15 cellular contexts compared by ENCODE assay signal in the genomic region with DNA sequence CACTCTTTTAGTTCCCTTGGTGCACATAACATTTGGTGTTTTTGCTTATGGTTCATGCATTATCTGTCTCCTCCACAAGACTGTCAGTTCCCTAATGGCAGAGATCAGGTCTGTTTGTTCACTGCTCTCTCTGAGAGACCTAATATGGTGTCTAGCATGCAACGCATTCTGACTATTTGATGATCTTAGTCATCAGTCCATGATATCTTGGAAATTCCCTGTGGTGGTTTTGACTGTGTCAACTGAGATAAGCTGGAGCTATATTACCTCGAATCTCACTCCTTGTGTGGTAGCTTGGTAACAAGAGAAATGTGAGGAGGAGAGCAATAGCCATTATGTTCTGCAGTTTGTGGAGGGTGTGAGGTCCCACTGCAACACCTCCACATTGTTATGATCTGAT.
DNase-seq lines count a peak whose midpoint lies in the region; ATAC-seq, FAIRE-seq and TF ChIP-seq lines count a peak whose summit lies in the region.
"Had no signal": no experiment of that assay in that cellular context is flagged by ENCODE, and none has a peak within 500 bp of the region (broad histone marks: within the 10 kb centered on the region; RNA-seq: fewer than 3 reads in every experiment).

No MANE protein-coding gene starts in this region.

- TF ChIP-seq POLR2A in K562 (conservative IDR thresholded peaks at IDR 0.05): no peak

- H2AFZ ChIP-seq in K562 (ENCODE audit: low read depth, low read length): no peak overlapping the region

- no peaks in the 10 kb centered on the region for H3K27me3 Mint-ChIP-seq in activated CD4-positive, alpha-beta memory T cell treated with anti-CD3 and anti-CD28 coated beads for 36 hours

- H3K9me3 Mint-ChIP-seq in activated CD4-positive, alpha-beta memory T cell treated with anti-CD3 and anti-CD28 coated beads for 36 hours: no peaks in the 10 kb centered on the region
- H3K9me3 Mint-ChIP-seq: stimulated activated memory B cell treated with anti-CD40 and anti-IgM and Interleukin-4, amounts not matched to agents 10 μg/mL and 1 μg/mL and 100 μg/mL, for 72 hours had no signal

- no peaks in the 10 kb centered on the region for H3K9me3 ChIP-seq in K562 (replicated peaks; ENCODE audit: control insufficient read depth, insufficient read depth, low read depth, low read length)
- H3K9me3 ChIP-seq: vagina had no signal

- CTCF ChIA-PET in K562 (lab: Yijun Ruan, JAX; ENCODE audit: low intra/inter-chr PET ratio): no interaction called here
- CTCF ChIA-PET in activated CD4-positive, alpha-beta memory T cell treated with anti-CD3 and anti-CD28 coated beads for 36 hours (lab: Charles Lee): no interaction called here

- intact Hi-C loops in K562 (cut with micrococcal nuclease): no loop called here
- intact Hi-C loops in activated CD4-positive, alpha-beta memory T cell treated with anti-CD3 and anti-CD28 coated beads for 36 hours (cut with micrococcal nuclease): no loop called here

- no peak for TF ChIP-seq CTCF in K562 (IDR thresholded peaks at IDR 0.05 in 2 of 3, conservative IDR thresholded peaks at IDR 0.05 in 1 of 3; ENCODE audit: insufficient read depth in 2 of 3, low read depth in 1 of 3, low read length in 3 of 3)

- DNase-seq in DMS53 treated with DMSO at 0.1 percent for 48 hours (lab: John Stamatoyannopoulos, UW; ENCODE audit: unreplicated experiment): peak; percentile 2
- peak in 2 of 4 experiments; percentile 19 for DNase-seq in K562 (ENCODE audit: extremely low read depth in 1 of 4, low spot score in 3 of 4)
- no peak for DNase-seq in hippocampal formation (lab: John Stamatoyannopoulos, UW)
- DNase-seq in activated CD4-positive, alpha-beta memory T cell treated with anti-CD3 and anti-CD28 coated beads for 36 hours: no peak
- DNase-seq: activated CD4-positive, CD25-positive, alpha-beta regulatory T cell treated with anti-CD3 and anti-CD28 coated beads, Interleukin-2, amount 50 U/mL, for 72 hours; DMS 273 treated with DMSO at 0.1 percent for 48 hours; NCI-H2107; stimulated activated CD4-positive, alpha-beta T cell treated with anti-CD3 and anti-CD28 coated beads, Interleukin-2, amount 100 ng/mL, for 48 hours; SW 1271 had no signal

- POLR2A ChIA-PET in K562 (lab: Yijun Ruan, JAX): no interaction called here
- POLR2A ChIA-PET in activated CD4-positive, alpha-beta memory T cell treated with anti-CD3 and anti-CD28 coated beads for 36 hours (lab: Charles Lee): no interaction called here

- H3K36me3 Mint-ChIP-seq in activated CD4-positive, alpha-beta memory T cell treated with anti-CD3 and anti-CD28 coated beads for 36 hours: no peaks in the 10 kb centered on the region
- H3K36me3 Mint-ChIP-seq: stimulated activated memory B cell treated with anti-CD40 and anti-IgM and Interleukin-4, amounts not matched to agents 10 μg/mL and 1 μg/mL and 100 μg/mL, for 72 hours had no signal

- no peak overlapping the region for H3K4me3 ChIP-seq in K562
- H3K4me3 ChIP-seq: vagina had no signal

- no peak for FAIRE-seq in K562 (lab: Jason Lieb, UNC)

- no peaks in the 10 kb centered on the region for H3K36me3 ChIP-seq in K562 (ENCODE audit: control insufficient read depth, insufficient read depth, low read length)
- H3K36me3 ChIP-seq: vagina had no signal

- TF ChIP-seq RAD21 in K562 (CRISPR knock-in tag; conservative IDR thresholded peaks at IDR 0.05 in 1 of 2, IDR thresholded peaks at IDR 0.05 in 1 of 2): no peak

- H3K79me2 ChIP-seq in K562 (ENCODE audit: control insufficient read depth, insufficient read depth, low read length): no peaks in the 10 kb centered on the region

- in situ Hi-C loops in K562 (cut with MboI): no loop called here

- H3K27ac ChIP-seq in K562 (ENCODE audit: extremely low read depth, low read depth, low read length): peak overlapping the region; percentile 15; the same call in 2 of the 3 replicates
- H3K27ac ChIP-seq: vagina had no signal

- ATAC-seq in GM21423 (IDR thresholded peaks at IDR 0.05; ENCODE audit: unreplicated experiment): peak; percentile 46
- peak; percentile 71 for ATAC-seq in HG03432 (IDR thresholded peaks at IDR 0.05; ENCODE audit: unreplicated experiment)
- ATAC-seq in K562: peak; percentile 75
- no peak for ATAC-seq in GM21737 (IDR thresholded peaks at IDR 0.05; ENCODE audit: unreplicated experiment)
- no peak for ATAC-seq in HG03108 (IDR thresholded peaks at IDR 0.05; ENCODE audit: unreplicated experiment)

- H3K4me1 Mint-ChIP-seq in activated CD4-positive, alpha-beta memory T cell treated with anti-CD3 and anti-CD28 coated beads for 36 hours (ENCODE audit: low read depth): no peaks in the 10 kb centered on the region
- H3K4me1 Mint-ChIP-seq: stimulated activated memory B cell treated with anti-CD40 and anti-IgM and Interleukin-4, amounts not matched to agents 10 μg/mL and 1 μg/mL and 100 μg/mL, for 72 hours had no signal

- H3K27ac Mint-ChIP-seq in activated CD4-positive, alpha-beta memory T cell treated with anti-CD3 and anti-CD28 coated beads for 36 hours: no peak overlapping the region
- H3K27ac Mint-ChIP-seq: stimulated activated memory B cell treated with anti-CD40 and anti-IgM and Interleukin-4, amounts not matched to agents 10 μg/mL and 1 μg/mL and 100 μg/mL, for 72 hours had no signal

- no peak overlapping the region for H3K4me3 Mint-ChIP-seq in activated CD4-positive, alpha-beta memory T cell treated with anti-CD3 and anti-CD28 coated beads for 36 hours
- H3K4me3 Mint-ChIP-seq: stimulated activated memory B cell treated with anti-CD40 and anti-IgM and Interleukin-4, amounts not matched to agents 10 μg/mL and 1 μg/mL and 100 μg/mL, for 72 hours had no signal

- H3K4me2 ChIP-seq in K562 (ENCODE audit: insufficient read depth, low read length): peak overlapping the region; percentile 10; the same call in 1 of the 2 replicates

- no peaks in the 10 kb centered on the region for H3K9me1 ChIP-seq in K562 (ENCODE audit: control insufficient read depth, insufficient read depth, low read length)

- H3K27me3 ChIP-seq in K562 (ENCODE audit: control insufficient read depth in 2 of 2, insufficient read depth in 2 of 2, low read length in 2 of 2): no peaks in the 10 kb centered on the region
- H3K27me3 ChIP-seq: vagina had no signal

- no TSS peak for BruUV-seq in K562 (replicated peaks; lab: Mats Ljungman, UMichigan)

- TF ChIP-seq EP300 in K562 (IDR thresholded peaks at IDR 0.05; ENCODE audit: low read length): no peak

- no peaks in the 10 kb centered on the region for H3K4me1 ChIP-seq in K562 (replicated peaks in 1 of 2; ENCODE audit: control insufficient read depth in 2 of 2, insufficient read depth in 2 of 2, low read length in 2 of 2)
- H3K4me1 ChIP-seq: vagina had no signal

- WGBS in K562 (ENCODE audit: insufficient coverage, low coverage, missing lambda C conversion rate): 0% methylated on average over 1 of the region's 2 CpGs

- H3K9ac ChIP-seq in K562 (ENCODE audit: insufficient read depth in 1 of 2, low read depth in 2 of 2, low read length in 2 of 2): no peak overlapping the region

- no peaks in the 10 kb centered on the region for H4K20me1 ChIP-seq in K562 (replicated peaks; ENCODE audit: control insufficient read depth, insufficient read depth, low read length)

TF ChIP-seq in K562, 482 proteins besides CTCF, POLR2A, EP300 and RAD21 (continues in another document):
- TF ChIP-seq MCM2 (IDR thresholded peaks at IDR 0.05; ENCODE audit: low read depth) (no peak), RFX5 (IDR thresholded peaks at IDR 0.05; ENCODE audit: low read depth, low read length) (no peak), MTA2 (IDR thresholded peaks at IDR 0.05; ENCODE audit: low read depth) (peak; percentile 60), SPI1 (IDR thresholded peaks at IDR 0.05; ENCODE audit: borderline replicate concordance, low read depth, low read length) (no peak), NCOA4 (IDR thresholded peaks at IDR 0.05; ENCODE audit: partially characterized antibody) (no peak), KLF16 (IDR thresholded peaks at IDR 0.05) (0 out of 2 replicates have a peak, but pooled peaks have one; percentile 12), KDM1A (IDR thresholded peaks at IDR 0.05) (peak in 1 of 2 experiments; percentile 13; a peak in 1 of 4 replicates), ZNF175 (CRISPR knock-in tag; IDR thresholded peaks at IDR 0.05; ENCODE audit: low read depth) (no peak), TAL1 (IDR thresholded peaks at IDR 0.05) (peak; percentile 76), GATA2 (CRISPR knock-in tag; IDR thresholded peaks at IDR 0.05) (no peak), ZNF224 (CRISPR knock-in tag; IDR thresholded peaks at IDR 0.05) (no peak), STAT5A (IDR thresholded peaks at IDR 0.05; ENCODE audit: borderline replicate concordance, low read length) (peak; percentile 42; the same call in 1 of the 2 replicates)
- TF ChIP-seq, protein P1, sequence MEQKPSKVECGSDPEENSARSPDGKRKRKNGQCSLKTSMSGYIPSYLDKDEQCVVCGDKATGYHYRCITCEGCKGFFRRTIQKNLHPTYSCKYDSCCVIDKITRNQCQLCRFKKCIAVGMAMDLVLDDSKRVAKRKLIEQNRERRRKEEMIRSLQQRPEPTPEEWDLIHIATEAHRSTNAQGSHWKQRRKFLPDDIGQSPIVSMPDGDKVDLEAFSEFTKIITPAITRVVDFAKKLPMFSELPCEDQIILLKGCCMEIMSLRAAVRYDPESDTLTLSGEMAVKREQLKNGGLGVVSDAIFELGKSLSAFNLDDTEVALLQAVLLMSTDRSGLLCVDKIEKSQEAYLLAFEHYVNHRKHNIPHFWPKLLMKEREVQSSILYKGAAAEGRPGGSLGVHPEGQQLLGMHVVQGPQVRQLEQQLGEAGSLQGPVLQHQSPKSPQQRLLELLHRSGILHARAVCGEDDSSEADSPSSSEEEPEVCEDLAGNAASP (IDR thresholded peaks at IDR 0.05): no peak
- TF ChIP-seq, protein P2, sequence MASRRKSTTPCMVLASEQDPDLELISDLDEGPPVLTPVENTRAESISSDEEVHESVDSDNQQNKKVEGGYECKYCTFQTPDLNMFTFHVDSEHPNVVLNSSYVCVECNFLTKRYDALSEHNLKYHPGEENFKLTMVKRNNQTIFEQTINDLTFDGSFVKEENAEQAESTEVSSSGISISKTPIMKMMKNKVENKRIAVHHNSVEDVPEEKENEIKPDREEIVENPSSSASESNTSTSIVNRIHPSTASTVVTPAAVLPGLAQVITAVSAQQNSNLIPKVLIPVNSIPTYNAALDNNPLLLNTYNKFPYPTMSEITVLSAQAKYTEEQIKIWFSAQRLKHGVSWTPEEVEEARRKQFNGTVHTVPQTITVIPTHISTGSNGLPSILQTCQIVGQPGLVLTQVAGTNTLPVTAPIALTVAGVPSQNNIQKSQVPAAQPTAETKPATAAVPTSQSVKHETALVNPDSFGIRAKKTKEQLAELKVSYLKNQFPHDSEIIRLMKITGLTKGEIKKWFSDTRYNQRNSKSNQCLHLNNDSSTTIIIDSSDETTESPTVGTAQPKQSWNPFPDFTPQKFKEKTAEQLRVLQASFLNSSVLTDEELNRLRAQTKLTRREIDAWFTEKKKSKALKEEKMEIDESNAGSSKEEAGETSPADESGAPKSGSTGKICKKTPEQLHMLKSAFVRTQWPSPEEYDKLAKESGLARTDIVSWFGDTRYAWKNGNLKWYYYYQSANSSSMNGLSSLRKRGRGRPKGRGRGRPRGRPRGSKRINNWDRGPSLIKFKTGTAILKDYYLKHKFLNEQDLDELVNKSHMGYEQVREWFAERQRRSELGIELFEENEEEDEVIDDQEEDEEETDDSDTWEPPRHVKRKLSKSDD (conservative IDR thresholded peaks at IDR 0.05; ENCODE audit: low read length): no peak

Comparison
In these comparisons a context has a peak if more than half of its experiments do, and no peak if none do; other contexts are left out.
1. ATAC-seq: peak in GM21423 (single experiment), HG03432 (single experiment) and K562 (single experiment); none in GM21737 (single experiment) and HG03108 (single experiment).